11 cellular contexts compared by ENCODE assay signal in genomic region chr2:64140665-64141064, GRCh38. TPM values are rescaled to one million over a fixed set of nuclear protein-coding genes. Genes with fewer than 3 reads are reported as not detected.
A peak's percentile ranks its signal among the peaks of the same experiment; 100 is the strongest.
DNase-seq lines count a peak whose midpoint lies in the region; ATAC-seq and TF ChIP-seq lines count a peak whose summit lies in the region.
"Had no signal": no experiment of that assay in that cellular context is flagged by ENCODE, and none has a peak within 500 bp of the region (broad histone marks: within the 10 kb centered on the region; RNA-seq: fewer than 3 reads in every experiment).

No MANE protein-coding gene starts in this region.

- no peak for ATAC-seq in activated naive CD4-positive, alpha-beta T cell treated with anti-CD3 and anti-CD28 coated beads, Interleukin-2, amount 50 U/mL, for 72 hours
- ATAC-seq in foreskin keratinocyte (no peak), HG02588 (IDR thresholded peaks at IDR 0.05; ENCODE audit: unreplicated experiment) (no peak), GM19351 (IDR thresholded peaks at IDR 0.05; ENCODE audit: unreplicated experiment) (no peak)

- TF ChIP-seq POLR2A in suprapubic skin (IDR thresholded peaks at IDR 0.05) = no peak

- H3K27me3 ChIP-seq in foreskin keratinocyte = no peaks in the 10 kb centered on the region
- no peaks in the 10 kb centered on the region for H3K27me3 ChIP-seq in suprapubic skin

- H3K4me1 Mint-ChIP-seq in activated naive CD4-positive, alpha-beta T cell treated with anti-CD3 and anti-CD28 coated beads for 36 hours (ENCODE audit: low read depth) = peaks cover 63% of the 10 kb centered on the region

- no peak for DNase-seq in activated naive CD4-positive, alpha-beta T cell treated with anti-CD3 and anti-CD28 coated beads for 36 hours
- DNase-seq in activated naive CD4-positive, alpha-beta T cell treated with anti-CD3 and anti-CD28 coated beads, Interleukin-2, amount 50 U/mL, for 72 hours (ENCODE audit: low spot score in 2 of 2) = no peak
- DNase-seq in OCI-M1 (lab: John Stamatoyannopoulos, UW) = peak; percentile 15
- no peak for DNase-seq in foreskin keratinocyte
- DNase-seq in suprapubic skin (ENCODE audit: low spot score in 2 of 2) = no peak
- DNase-seq in COR-L47 (lab: John Stamatoyannopoulos, UW) = no peak
- DNase-seq: activated CD4-positive, CD25-positive, alpha-beta regulatory T cell; NCI-H1092 treated with DMSO at 0.1 percent for 48 hours; NCI-H524 treated with DMSO at 0.1 percent for 48 hours had no signal

- intact Hi-C loops in activated naive CD4-positive, alpha-beta T cell treated with anti-CD3 and anti-CD28 coated beads for 36 hours (cut with micrococcal nuclease) = loop anchor here (10.0 kb wide), 2 partner anchors 446 to 1946 kb away; partner anchors contain the start of gene B3GNT2

- TF ChIP-seq CTCF in foreskin keratinocyte (conservative IDR thresholded peaks at IDR 0.05) = no peak
- no peak for TF ChIP-seq CTCF in suprapubic skin (IDR thresholded peaks at IDR 0.05)

- CTCF ChIA-PET in activated naive CD4-positive, alpha-beta T cell treated with anti-CD3 and anti-CD28 coated beads for 36 hours (lab: Charles Lee) = interaction anchor here (1.1 to 4.0 kb wide), 2 partner anchors 91 to 187 kb away, joined by 3 to 21 read pairs; no protein-coding TSS in a partner anchor

- H3K27ac Mint-ChIP-seq in activated naive CD4-positive, alpha-beta T cell treated with anti-CD3 and anti-CD28 coated beads for 36 hours = peak overlapping the region; percentile 9
- H3K27ac Mint-ChIP-seq in activated naive CD4-positive, alpha-beta T cell treated with anti-CD3 and anti-CD28 coated beads, Interleukin-2, amount 50 U/mL, for 72 hours = peak overlapping the region in 1 of 2 donors; percentile 99

- H3K4me1 ChIP-seq in foreskin keratinocyte (peaks cover 34% of the 10 kb centered on the region), suprapubic skin (peaks cover 68% of the 10 kb centered on the region)

- no peaks in the 10 kb centered on the region for H3K9me3 Mint-ChIP-seq in activated naive CD4-positive, alpha-beta T cell treated with anti-CD3 and anti-CD28 coated beads for 36 hours
- no peaks in the 10 kb centered on the region for H3K9me3 Mint-ChIP-seq in activated naive CD4-positive, alpha-beta T cell treated with anti-CD3 and anti-CD28 coated beads, Interleukin-2, amount 50 U/mL, for 72 hours

- H3K36me3 ChIP-seq in suprapubic skin = no peaks in the 10 kb centered on the region

- TF ChIP-seq EP300 in suprapubic skin (IDR thresholded peaks at IDR 0.05) = no peak

- H3K4me3 Mint-ChIP-seq in activated naive CD4-positive, alpha-beta T cell treated with anti-CD3 and anti-CD28 coated beads for 36 hours = peak overlapping the region; percentile 58

- H3K36me3 Mint-ChIP-seq in activated naive CD4-positive, alpha-beta T cell treated with anti-CD3 and anti-CD28 coated beads for 36 hours (ENCODE audit: low read depth) = peaks cover 10% of the 10 kb centered on the region
- peaks cover 12 to 21% of the 10 kb centered on the region in 2 donors for H3K36me3 Mint-ChIP-seq in activated naive CD4-positive, alpha-beta T cell treated with anti-CD3 and anti-CD28 coated beads, Interleukin-2, amount 50 U/mL, for 72 hours

- no peaks in the 10 kb centered on the region for H3K9me3 ChIP-seq in suprapubic skin

- H3K4me3 ChIP-seq in suprapubic skin = peak overlapping the region; percentile 91

- H3K27ac ChIP-seq in foreskin keratinocyte (peak overlapping the region; percentile 88), suprapubic skin (no peak overlapping the region)

- no peaks in the 10 kb centered on the region for H3K27me3 Mint-ChIP-seq in activated naive CD4-positive, alpha-beta T cell treated with anti-CD3 and anti-CD28 coated beads for 36 hours (ENCODE audit: low read depth)

RNA-seq across cellular contexts. Expression of gene PELI1, which starts 3.6 kb away (rescaled TPM):
- 10 to 100 TPM; 25.7 to 28.0 TPM for total RNA-seq in activated naive CD4-positive, alpha-beta T cell treated with anti-CD3 and anti-CD28 coated beads for 36 hours
- total RNA-seq in activated naive CD4-positive, alpha-beta T cell treated with anti-CD3 and anti-CD28 coated beads, Interleukin-2, amount 50 U/mL, for 72 hours = 10 to 100 TPM; 32.7 to 38.7 TPM
- total RNA-seq in foreskin keratinocyte (19.2 and 26.0 TPM in 2 replicates), suprapubic skin (10 to 100 TPM; 50.6 to 72.3 (median 59.7) TPM)
- 5.7 and 8.7 TPM in 2 replicates for polyA plus RNA-seq in foreskin keratinocyte
